ENCODE assay signal across 8 cellular contexts in the genomic region with DNA sequence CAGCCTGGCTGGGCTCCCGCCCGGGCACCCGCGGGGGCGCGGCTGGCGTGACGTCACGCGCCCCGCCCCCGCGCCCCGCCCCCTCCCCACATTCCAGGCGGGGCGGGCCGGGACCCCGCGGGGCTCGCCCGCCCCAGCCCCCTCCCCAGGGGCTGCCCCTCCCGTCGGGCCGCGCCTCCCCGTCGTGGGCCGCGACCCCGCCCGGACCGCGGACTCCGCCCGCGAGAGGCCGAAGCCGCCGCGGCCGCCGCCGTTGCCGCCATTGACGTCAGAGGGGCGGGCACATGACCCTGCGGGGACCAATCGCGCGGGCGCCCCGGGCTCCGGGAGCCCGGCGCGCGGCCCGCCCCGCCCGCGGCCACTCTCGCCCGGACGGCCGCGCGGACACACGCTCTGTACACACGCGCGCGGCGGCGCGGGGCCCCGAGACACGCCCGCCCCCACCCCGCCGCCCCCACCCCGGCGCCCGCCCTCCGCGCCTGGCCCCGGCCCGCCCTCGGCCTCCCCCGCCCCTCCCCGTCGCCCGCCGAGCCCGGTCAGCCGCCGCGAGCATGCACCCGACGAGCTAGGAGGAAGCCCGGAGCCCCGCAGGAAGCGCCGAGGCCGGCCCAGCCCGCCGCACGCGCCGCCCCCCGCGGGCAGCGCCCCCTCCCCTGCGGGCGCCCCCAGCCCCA. TPM values are rescaled to one million over a fixed set of nuclear protein-coding genes. Genes with fewer than 3 reads are reported as not detected.
DNase-seq lines count a peak whose midpoint lies in the region; ATAC-seq and TF ChIP-seq lines count a peak whose summit lies in the region.

A gene (plus strand): TSS at position 361 of the 674 bp plus-strand sequence.

- peak within 1 kb of the TSS; percentile 96 for H3K27ac Mint-ChIP-seq in T-helper 17 cell

- intact Hi-C loops in left cardiac atrium (cut with DNase I) = no loop called here
- intact Hi-C loops in prostate gland (cut with DNase I) = no loop called here
- intact Hi-C loops in upper lobe of right lung (cut with DNase I) = no loop called here

- TF ChIP-seq CTCF in prostate gland (IDR thresholded peaks at IDR 0.05) (no peak), upper lobe of right lung (IDR thresholded peaks at IDR 0.05) (no peak)

- ATAC-seq in GM21786 (IDR thresholded peaks at IDR 0.05; ENCODE audit: unreplicated experiment) = peak; percentile 66
- peak; percentile 82 for ATAC-seq in T-helper 17 cell
- ATAC-seq in left cardiac atrium = peak; percentile 84 to 92
- ATAC-seq in upper lobe of right lung = peak; percentile 83

- H3K4me1 Mint-ChIP-seq in T-helper 17 cell = peaks cover 32% of the 10 kb centered on the region

- H3K4me3 ChIP-seq in prostate gland (peak within 1 kb of the TSS; percentile 88 to 93), upper lobe of right lung (peak within 1 kb of the TSS; percentile 82)

- no CpG with 5 or more reads among the region's 114 CpGs for WGBS in prostate gland

- H3K36me3 ChIP-seq in prostate gland (no peaks in the 10 kb centered on the region), upper lobe of right lung (no peaks in the 10 kb centered on the region)

- peaks cover 8% of the 10 kb centered on the region for H3K4me1 ChIP-seq in prostate gland (replicated peaks)
- peaks cover 28% of the 10 kb centered on the region for H3K4me1 ChIP-seq in upper lobe of right lung

- TF ChIP-seq POLR2A in prostate gland (IDR thresholded peaks at IDR 0.05) = no peak

- peak within 1 kb of the TSS; percentile 97 for H3K4me3 Mint-ChIP-seq in T-helper 17 cell

- H3K9me3 ChIP-seq in T-helper 17 cell (ENCODE audit: control insufficient read depth, low read length, poor library complexity, severe bottlenecking) (no peaks in the 10 kb centered on the region), prostate gland (no peaks in the 10 kb centered on the region), upper lobe of right lung (no peaks in the 10 kb centered on the region)

- H3K36me3 Mint-ChIP-seq in T-helper 17 cell (ENCODE audit: low read depth) = no peaks in the 10 kb centered on the region

- H3K27ac ChIP-seq in prostate gland (peak within 1 kb of the TSS; percentile 88), upper lobe of right lung (peak within 1 kb of the TSS; percentile 83)

- H3K27me3 ChIP-seq in prostate gland (replicated peaks; ENCODE audit: insufficient read depth) = no peaks in the 10 kb centered on the region
- H3K27me3 ChIP-seq in upper lobe of right lung = no peaks in the 10 kb centered on the region

- DNase-seq in GDM1 (lab: John Stamatoyannopoulos, UW) = peak; percentile 45
- DNase-seq in LHCN-M2 (ENCODE audit: low read depth) = peak; percentile 61
- peak; percentile 74 to 76 (median 75) for DNase-seq in T-helper 17 cell
- DNase-seq in amniotic stem cell (lab: John Stamatoyannopoulos, UW) = peak; percentile 48
- DNase-seq in left cardiac atrium = peak; percentile 92
- peak; percentile 78 for DNase-seq in prostate gland (ENCODE audit: low spot score)
- DNase-seq in upper lobe of right lung = peak; percentile 94

- H3K27me3 Mint-ChIP-seq in T-helper 17 cell = no peaks in the 10 kb centered on the region

RNA-seq across cellular contexts. Expression of the gene that starts here (rescaled TPM):
- total RNA-seq in LHCN-M2 (2014; rRNA removed) (2.8 and 6.0 TPM in 2 replicates), T-helper 17 cell (10 to 100 TPM; 42.7 to 94.5 TPM), left cardiac atrium (10 to 100 TPM; 18.1 to 34.9 TPM), prostate gland (10 to 100 TPM; 30.1 to 95.1 TPM), upper lobe of right lung (73.8 TPM)
- polyA plus RNA-seq in LHCN-M2 (2012) = 22.8 TPM

Comparison
In these comparisons a context has a peak if more than half of its experiments do, and no peak if none do; other contexts are left out.
1. Peak in every context shown above with its lines: DNase-seq, ATAC-seq, H3K4me3 ChIP-seq and H3K27ac ChIP-seq.